Comparison of ENCODE assay signal across 1 cellular context in the genomic region with DNA sequence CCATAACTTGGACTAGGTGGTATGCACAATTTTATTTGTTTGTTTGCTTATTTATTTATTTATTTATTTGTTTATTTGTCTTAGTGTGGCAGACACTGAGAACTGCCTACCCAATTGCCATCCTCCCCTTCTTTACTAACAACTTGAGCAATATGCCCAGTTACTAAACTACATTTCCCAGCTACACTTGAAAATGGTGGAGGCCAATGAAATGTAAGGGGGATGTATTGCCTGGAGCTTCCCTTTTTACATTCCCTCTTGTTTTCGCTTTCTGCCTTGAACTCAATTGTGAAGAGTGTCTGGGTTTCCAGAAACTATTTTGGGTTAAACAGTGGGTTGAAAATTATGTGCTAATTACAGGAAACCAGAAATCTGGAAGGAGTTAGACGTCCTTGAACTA.
TF ChIP-seq lines count a peak whose summit lies in the region.

No MANE protein-coding gene starts in this region.

TF ChIP-seq in SK-N-SH treated with all-trans-retinoic acid at 6 μM for 48 hours, 23 proteins besides CTCF, POLR2A, EP300 and RAD21 (continued from another document):
- TF ChIP-seq, protein P1, sequence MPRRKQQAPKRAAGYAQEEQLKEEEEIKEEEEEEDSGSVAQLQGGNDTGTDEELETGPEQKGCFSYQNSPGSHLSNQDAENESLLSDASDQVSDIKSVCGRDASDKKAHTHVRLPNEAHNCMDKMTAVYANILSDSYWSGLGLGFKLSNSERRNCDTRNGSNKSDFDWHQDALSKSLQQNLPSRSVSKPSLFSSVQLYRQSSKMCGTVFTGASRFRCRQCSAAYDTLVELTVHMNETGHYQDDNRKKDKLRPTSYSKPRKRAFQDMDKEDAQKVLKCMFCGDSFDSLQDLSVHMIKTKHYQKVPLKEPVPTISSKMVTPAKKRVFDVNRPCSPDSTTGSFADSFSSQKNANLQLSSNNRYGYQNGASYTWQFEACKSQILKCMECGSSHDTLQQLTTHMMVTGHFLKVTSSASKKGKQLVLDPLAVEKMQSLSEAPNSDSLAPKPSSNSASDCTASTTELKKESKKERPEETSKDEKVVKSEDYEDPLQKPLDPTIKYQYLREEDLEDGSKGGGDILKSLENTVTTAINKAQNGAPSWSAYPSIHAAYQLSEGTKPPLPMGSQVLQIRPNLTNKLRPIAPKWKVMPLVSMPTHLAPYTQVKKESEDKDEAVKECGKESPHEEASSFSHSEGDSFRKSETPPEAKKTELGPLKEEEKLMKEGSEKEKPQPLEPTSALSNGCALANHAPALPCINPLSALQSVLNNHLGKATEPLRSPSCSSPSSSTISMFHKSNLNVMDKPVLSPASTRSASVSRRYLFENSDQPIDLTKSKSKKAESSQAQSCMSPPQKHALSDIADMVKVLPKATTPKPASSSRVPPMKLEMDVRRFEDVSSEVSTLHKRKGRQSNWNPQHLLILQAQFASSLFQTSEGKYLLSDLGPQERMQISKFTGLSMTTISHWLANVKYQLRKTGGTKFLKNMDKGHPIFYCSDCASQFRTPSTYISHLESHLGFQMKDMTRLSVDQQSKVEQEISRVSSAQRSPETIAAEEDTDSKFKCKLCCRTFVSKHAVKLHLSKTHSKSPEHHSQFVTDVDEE (CRISPR knock-in tag; IDR thresholded peaks at IDR 0.05), result no peak
- no peak for TF ChIP-seq SNAI2 (CRISPR knock-in tag; IDR thresholded peaks at IDR 0.05)
- TF ChIP-seq ZNF70 (CRISPR knock-in tag; IDR thresholded peaks at IDR 0.05), result no peak
- TF ChIP-seq ZC3H10 (CRISPR knock-in tag; IDR thresholded peaks at IDR 0.05), result no peak
- TF ChIP-seq ZNF565 (CRISPR knock-in tag; conservative IDR thresholded peaks at IDR 0.05; ENCODE audit: low read depth), result no peak
